ENCODE assay signal across 8 cellular contexts in genomic region chr1:94247146-94248094, GRCh38. TPM values are rescaled to one million over a fixed set of nuclear protein-coding genes. Genes with fewer than 3 reads are reported as not detected.
DNase-seq lines count a peak whose midpoint lies in the region; ATAC-seq and TF ChIP-seq lines count a peak whose summit lies in the region.

No MANE protein-coding gene starts in this region.

- POLR2A ChIA-PET in CD8-positive, alpha-beta memory T cell (lab: Charles Lee): no interaction called here

- H3K36me3 ChIP-seq in CD8-positive, alpha-beta memory T cell (ENCODE audit: insufficient read depth, low read length): no peaks in the 10 kb centered on the region
- H3K36me3 ChIP-seq in smooth muscle cell (ENCODE audit: low read depth): peaks cover 4% of the 10 kb centered on the region

- H3K27ac ChIP-seq in CD8-positive, alpha-beta memory T cell (ENCODE audit: low read depth, low read length): no peak overlapping the region
- H3K27ac ChIP-seq in smooth muscle cell (ENCODE audit: low read depth): no peak overlapping the region

- H3K4me3 ChIP-seq in CD8-positive, alpha-beta memory T cell (ENCODE audit: low read length): no peak overlapping the region
- H3K4me3 ChIP-seq in smooth muscle cell: peak overlapping the region; percentile 77

- peak overlapping the region; percentile 92 for H3K4me2 ChIP-seq in smooth muscle cell

- no peak for TF ChIP-seq CTCF in smooth muscle cell (IDR thresholded peaks at IDR 0.05; ENCODE audit: borderline replicate concordance, insufficient read depth, poor library complexity, severe bottlenecking)

- H3K4me1 ChIP-seq in CD8-positive, alpha-beta memory T cell (ENCODE audit: insufficient read depth, low read length): no peaks in the 10 kb centered on the region
- H3K4me1 ChIP-seq in smooth muscle cell (ENCODE audit: low read depth): peaks cover 3% of the 10 kb centered on the region

- H4K20me1 ChIP-seq in smooth muscle cell (ENCODE audit: low read depth): no peaks in the 10 kb centered on the region

- H3K36me3 Mint-ChIP-seq in CD8-positive, alpha-beta memory T cell: peaks cover 0 to 5% (median 0%) of the 10 kb centered on the region in 3 donors

- ATAC-seq in HG03196 (IDR thresholded peaks at IDR 0.05; ENCODE audit: unreplicated experiment) (peak; percentile 78), HG03378 (IDR thresholded peaks at IDR 0.05; ENCODE audit: unreplicated experiment) (no peak)

- peaks cover 11% of the 10 kb centered on the region for H3K27me3 ChIP-seq in CD8-positive, alpha-beta memory T cell (ENCODE audit: insufficient read depth, low read length, poor library complexity, severe bottlenecking)
- H3K27me3 ChIP-seq in smooth muscle cell (ENCODE audit: low read depth): no peaks in the 10 kb centered on the region

- H3K27me3 Mint-ChIP-seq in CD8-positive, alpha-beta memory T cell: peaks cover 63 to 82% of the 10 kb centered on the region in 2 donors

- peak overlapping the region; percentile 54 to 86 (median 65) for H3K4me3 Mint-ChIP-seq in CD8-positive, alpha-beta memory T cell

- H3K9me3 ChIP-seq in CD8-positive, alpha-beta memory T cell (ENCODE audit: low read length): no peaks in the 10 kb centered on the region
- H3K9me3 ChIP-seq in smooth muscle cell (replicated peaks; ENCODE audit: low read depth): peaks cover 3% of the 10 kb centered on the region

- CTCF ChIA-PET in CD8-positive, alpha-beta memory T cell (lab: Charles Lee): no interaction called here

- H3K9ac ChIP-seq in smooth muscle cell (ENCODE audit: low read depth): no peak overlapping the region

- peak in 1 of 5 donors; percentile 2 for DNase-seq in CD8-positive, alpha-beta memory T cell
- DNase-seq in GM19238 (ENCODE audit: insufficient read length, low spot score): peak; percentile 33
- DNase-seq in RKO (ENCODE audit: low spot score): peak; percentile 41
- peak; percentile 44 to 81 for DNase-seq in T47D (ENCODE audit: low read depth in 1 of 2, low spot score in 1 of 2)
- DNase-seq in iPS-NIHi11 (ENCODE audit: low spot score): peak; percentile 94
- DNase-seq in smooth muscle cell (lab: John Stamatoyannopoulos, UW; ENCODE audit: unreplicated experiment): peak; percentile 26

- H3K27ac Mint-ChIP-seq in CD8-positive, alpha-beta memory T cell: peak overlapping the region in 1 of 8 donors; percentile 8

- H3K79me2 ChIP-seq in smooth muscle cell (ENCODE audit: low read depth): peaks cover 28% of the 10 kb centered on the region

- in situ Hi-C loops in T47D (cut with HindIII; ENCODE audit: low pct_unique_long_range_greater_than_20kb, low sequenced_read_pairs): no loop called here

- H3K4me1 Mint-ChIP-seq in CD8-positive, alpha-beta memory T cell: peaks cover 10 to 15% (median 15%) of the 10 kb centered on the region in 3 donors

- no peaks in the 10 kb centered on the region for H3F3A ChIP-seq in smooth muscle cell (ENCODE audit: low read depth)

- H3K9me3 Mint-ChIP-seq in CD8-positive, alpha-beta memory T cell: peaks cover 15 to 21% (median 19%) of the 10 kb centered on the region in 5 donors

- peak overlapping the region; percentile 71 for H2AFZ ChIP-seq in smooth muscle cell (ENCODE audit: low read depth)

- WGBS in smooth muscle cell (ENCODE audit: low lambda C conversion rate): 1% methylated on average over 65 of the region's 102 CpGs

RNA-seq across cellular contexts. Expression of gene ARHGAP29, which starts 10.0 kb away (rescaled TPM):
- not detected for total RNA-seq in CD8-positive, alpha-beta memory T cell
- polyA plus RNA-seq in CD8-positive, alpha-beta memory T cell: not detected
- 36.3 and 39.9 TPM in 2 replicates for total RNA-seq in smooth muscle cell
- 8.0 and 22.8 TPM in 2 replicates for polyA plus RNA-seq in smooth muscle cell

Comparison
In these comparisons a context has a peak if more than half of its experiments do, and no peak if none do; other contexts are left out.
1. RNA of gene ARHGAP29, which starts 10.0 kb away (total RNA-seq): 36.3 to 39.9 TPM in smooth muscle cell; not detected in CD8-positive, alpha-beta memory T cell; every median in the first group is over 10 times any median in the second.